ENCODE assay signal across 8 cellular contexts in the genomic region with DNA sequence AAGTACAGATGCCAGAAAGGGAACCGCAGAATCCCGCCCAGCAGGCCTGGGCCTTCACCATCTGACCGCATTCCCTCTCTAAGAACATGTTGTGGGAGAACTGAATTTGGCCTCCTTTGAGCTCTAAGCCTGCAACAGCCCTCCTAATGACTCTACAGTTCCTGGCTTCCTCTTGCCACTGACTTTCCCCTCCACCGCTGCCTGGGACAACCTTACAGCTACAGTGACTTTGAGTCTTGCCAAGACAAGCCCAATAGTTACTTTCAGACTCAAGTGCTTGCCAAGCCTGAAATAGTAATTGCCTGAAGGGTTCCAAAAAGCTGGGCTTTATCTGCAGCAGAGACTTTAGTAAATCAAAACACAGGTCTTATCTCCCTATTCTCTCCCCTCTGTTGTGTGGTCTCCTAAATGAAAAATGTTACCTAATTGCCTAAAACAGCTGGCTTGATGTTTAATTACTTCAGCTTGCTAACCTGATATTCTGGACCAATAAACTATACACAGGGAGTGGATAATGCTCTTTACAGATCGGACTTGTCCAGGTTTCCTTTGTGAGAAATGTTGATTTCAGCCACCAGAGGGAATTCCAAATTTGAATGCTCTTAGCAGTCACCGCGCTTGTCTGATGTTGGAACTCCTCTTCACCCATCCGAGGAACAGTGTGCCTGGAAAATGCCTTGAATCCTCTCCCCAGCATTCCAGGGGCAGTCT.
DNase-seq lines count a peak whose midpoint lies in the region; ATAC-seq lines count a peak whose summit lies in the region.

No MANE protein-coding gene starts in this region.

- ATAC-seq in left cardiac atrium, result peak; percentile 86 to 93
- peak; percentile 90 for ATAC-seq in sciatic nerve
- ATAC-seq in GM18868 (IDR thresholded peaks at IDR 0.05; ENCODE audit: unreplicated experiment), result no peak

- intact Hi-C loops in left cardiac atrium (cut with DNase I) (loop anchor here in 1 of 2 donors (5.0 kb wide), 1 partner anchor 52 kb away; no protein-coding TSS in a partner anchor), sciatic nerve (cut with DNase I) (no loop called here)

- peak; percentile 71 for DNase-seq in G401 (ENCODE audit: low spot score)
- peak; percentile 58 for DNase-seq in left cardiac atrium
- DNase-seq in sciatic nerve (ENCODE audit: low spot score), result no peak
- DNase-seq in activated CD4-positive, alpha-beta T cell treated with anti-CD3 and anti-CD28 coated beads for 4 hours, result no peak
- DNase-seq in NCI-H2029 (lab: John Stamatoyannopoulos, UW), result no peak
- no peak for DNase-seq in activated naive CD4-positive, alpha-beta T cell (lab: John Stamatoyannopoulos, UW)

- in situ Hi-C loops in G401 (cut with HindIII; ENCODE audit: low sequenced_read_pairs), result no loop called here

- H3K27ac ChIP-seq in angular gyrus (ENCODE audit: low read depth, low read length), result peak overlapping the region; percentile 64

Comparison
In these comparisons a context has a peak if more than half of its experiments do, and no peak if none do; other contexts are left out.
1. DNase-seq: peak in G401 (single experiment) and left cardiac atrium (single experiment); none in sciatic nerve (single experiment), activated CD4-positive, alpha-beta T cell treated with anti-CD3 and anti-CD28 coated beads for 4 hours (0 of 2), NCI-H2029 (single experiment) and activated naive CD4-positive, alpha-beta T cell (0 of 4).